17 cellular contexts compared by ENCODE assay signal in genomic region chr4:68718447-68719074, GRCh38. TPM values are rescaled to one million over a fixed set of nuclear protein-coding genes. Genes with fewer than 3 reads are reported as not detected.
DNase-seq lines count a peak whose midpoint lies in the region; ATAC-seq, FAIRE-seq and TF ChIP-seq lines count a peak whose summit lies in the region.
"Had no signal": no experiment of that assay in that cellular context is flagged by ENCODE, and none has a peak within 500 bp of the region (broad histone marks: within the 10 kb centered on the region; RNA-seq: fewer than 3 reads in every experiment).

No MANE protein-coding gene starts in this region.

- H3K9me3 Mint-ChIP-seq in naive thymus-derived CD4-positive, alpha-beta T cell, result peaks cover 0 to 9% (median 1%) of the 10 kb centered on the region in 11 donors

- no peaks in the 10 kb centered on the region for H3K36me3 Mint-ChIP-seq in naive thymus-derived CD4-positive, alpha-beta T cell
- H3K36me3 Mint-ChIP-seq: T-cell had no signal

- H3K4me1 ChIP-seq in pancreas, result peaks cover 4 to 22% (median 20%) of the 10 kb centered on the region in 3 donors
- H3K4me1 ChIP-seq in naive thymus-derived CD4-positive, alpha-beta T cell (ENCODE audit: control insufficient read depth in 2 of 2, insufficient read depth in 2 of 2, low read length in 2 of 2), result no peaks in the 10 kb centered on the region

- no peak overlapping the region for H3K4me3 ChIP-seq in pancreas
- no peak overlapping the region for H3K4me3 ChIP-seq in naive thymus-derived CD4-positive, alpha-beta T cell (ENCODE audit: low read length)
- H3K4me3 ChIP-seq: MG63 had no signal

- ATAC-seq in GM18858 (IDR thresholded peaks at IDR 0.05; ENCODE audit: unreplicated experiment), result peak; percentile 29
- ATAC-seq in GM21619 (IDR thresholded peaks at IDR 0.05; ENCODE audit: unreplicated experiment), result peak; percentile 46
- ATAC-seq in HG03354 (IDR thresholded peaks at IDR 0.05; ENCODE audit: poor library complexity, severe bottlenecking, unreplicated experiment), result peak; percentile 47
- ATAC-seq in pancreas, result peak in 3 of 4 donors; percentile 40 to 61 (median 48)
- ATAC-seq in naive thymus-derived CD4-positive, alpha-beta T cell, result no peak
- ATAC-seq in HG02884 (IDR thresholded peaks at IDR 0.05; ENCODE audit: unreplicated experiment), result no peak
- ATAC-seq: PC-3, T-cell had no signal

- no peaks in the 10 kb centered on the region for H3K4me1 Mint-ChIP-seq in naive thymus-derived CD4-positive, alpha-beta T cell
- H3K4me1 Mint-ChIP-seq: T-cell had no signal

- TF ChIP-seq CTCF in pancreas (IDR thresholded peaks at IDR 0.05), result no peak

- POLR2A ChIA-PET in naive thymus-derived CD4-positive, alpha-beta T cell (lab: Charles Lee), result no interaction called here

- H3K27ac ChIP-seq in pancreas, result peak overlapping the region in 2 of 4 donors; percentile 9 to 42
- no peak overlapping the region for H3K27ac ChIP-seq in naive thymus-derived CD4-positive, alpha-beta T cell (ENCODE audit: low read depth, low read length)

- H3K9me3 ChIP-seq in pancreas, result no peaks in the 10 kb centered on the region
- no peaks in the 10 kb centered on the region for H3K9me3 ChIP-seq in naive thymus-derived CD4-positive, alpha-beta T cell (ENCODE audit: control insufficient read depth in 2 of 3, low read length in 3 of 3)
- H3K9me3 ChIP-seq: MG63 had no signal

- CTCF ChIA-PET in naive thymus-derived CD4-positive, alpha-beta T cell (lab: Charles Lee), result interaction anchor here (0.7 kb wide), 1 partner anchor 1176 kb away, joined by 8 read pairs; no protein-coding TSS in a partner anchor

- intact Hi-C loops in pancreas (cut with DNase I), result no loop called here
- intact Hi-C loops in naive thymus-derived CD4-positive, alpha-beta T cell (cut with micrococcal nuclease), result no loop called here

- no peak for DNase-seq in pancreas
- no peak for DNase-seq in naive thymus-derived CD4-positive, alpha-beta T cell
- no peak for DNase-seq in G401 (ENCODE audit: low spot score)
- DNase-seq: AML-193, DMS79, MG63, NCI-H1092 treated with DMSO at 0.1 percent for 48 hours, NCI-H1694 treated with DMSO at 0.1 percent for 48 hours, NCI-H446, PC-3, T-cell had no signal

- WGBS in pancreas, 2 donors, result 57 to 64% methylated on average over 3 of the region's 3 CpGs

- no peak overlapping the region for H3K27ac Mint-ChIP-seq in naive thymus-derived CD4-positive, alpha-beta T cell
- H3K27ac Mint-ChIP-seq: T-cell had no signal

- no peak for FAIRE-seq in pancreas (lab: Jason Lieb, UNC)
- FAIRE-seq: G401.6, H54 had no signal

- H3K27me3 Mint-ChIP-seq in naive thymus-derived CD4-positive, alpha-beta T cell, result peaks cover 0 to 5% (median 0%) of the 10 kb centered on the region in 5 donors

- in situ Hi-C loops in G401 (cut with HindIII; ENCODE audit: low sequenced_read_pairs), result no loop called here

- no peak overlapping the region for H3K4me3 Mint-ChIP-seq in naive thymus-derived CD4-positive, alpha-beta T cell
- H3K4me3 Mint-ChIP-seq: T-cell had no signal

- H3K27me3 ChIP-seq in pancreas, result no peaks in the 10 kb centered on the region
- no peaks in the 10 kb centered on the region for H3K27me3 ChIP-seq in naive thymus-derived CD4-positive, alpha-beta T cell (ENCODE audit: control insufficient read depth in 2 of 2, insufficient read depth in 2 of 2, low read length in 2 of 2)
- H3K27me3 ChIP-seq: MG63 had no signal

- no peaks in the 10 kb centered on the region for H3K36me3 ChIP-seq in pancreas
- H3K36me3 ChIP-seq in naive thymus-derived CD4-positive, alpha-beta T cell (ENCODE audit: control insufficient read depth in 2 of 3, insufficient read depth in 3 of 3, low read length in 3 of 3), result no peaks in the 10 kb centered on the region
- H3K36me3 ChIP-seq: MG63 had no signal

RNA-seq across cellular contexts. Expression of gene UGT2B15, which starts 48.1 kb away (rescaled TPM):
- 10 to 100 TPM in 4 of 6 donors, 1 to 10 TPM in 2; 6.0 to 55.5 (median 18.6) TPM for total RNA-seq in pancreas
- polyA plus RNA-seq in pancreas, result 10 to 100 TPM in 1 of 2 donors, 1 to 10 TPM in 1; 4.1 to 40.6 TPM
- not detected for total RNA-seq in naive thymus-derived CD4-positive, alpha-beta T cell
- polyA plus RNA-seq in naive thymus-derived CD4-positive, alpha-beta T cell, result not detected
- not detected in 2 replicates for total RNA-seq in G401 (2014; rRNA removed; shearing (Covaris generic))
- total RNA-seq: PC-3 had no signal

Comparison
In these comparisons a context has a peak if more than half of its experiments do, and no peak if none do; other contexts are left out.
1. ATAC-seq: peak in GM18858 (single experiment), GM21619 (single experiment), HG03354 (single experiment) and pancreas (3 of 4); none in naive thymus-derived CD4-positive, alpha-beta T cell (single experiment) and HG02884 (single experiment).